Comparison of ENCODE assay signal across 20 cellular contexts in the genomic region with DNA sequence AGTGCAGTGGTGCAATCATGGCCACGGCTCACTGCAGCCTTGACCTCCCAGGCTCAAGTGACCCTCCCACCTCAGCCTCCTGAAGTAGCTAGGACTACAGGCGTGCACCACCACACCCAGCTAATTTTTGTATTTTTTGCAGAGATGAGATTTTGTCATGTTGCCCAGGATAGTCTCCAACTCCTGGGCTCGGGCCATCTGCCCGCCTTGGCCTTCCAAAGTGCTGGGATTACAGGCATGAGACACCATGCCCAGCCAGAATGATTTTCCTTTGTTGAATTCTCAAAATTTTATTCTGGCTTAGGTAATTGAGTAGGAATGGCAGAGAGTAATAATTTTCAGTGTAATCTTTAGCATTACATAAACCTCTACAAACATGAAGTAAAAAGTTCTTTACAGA. TPM values are rescaled to one million over a fixed set of nuclear protein-coding genes. Genes with fewer than 3 reads are reported as not detected.
DNase-seq lines count a peak whose midpoint lies in the region; ATAC-seq, FAIRE-seq and TF ChIP-seq lines count a peak whose summit lies in the region.
"Had no signal": no experiment of that assay in that cellular context is flagged by ENCODE, and none has a peak within 500 bp of the region (broad histone marks: within the 10 kb centered on the region; RNA-seq: fewer than 3 reads in every experiment).

No MANE protein-coding gene starts in this region.

- peaks cover 16% of the 10 kb centered on the region for H3K27me3 Mint-ChIP-seq in HFFc6 (ENCODE audit: insufficient read depth)
- H3K27me3 Mint-ChIP-seq: IgD-negative memory B cell had no signal

- H3K4me1 ChIP-seq in HepG2 (ENCODE audit: insufficient read depth, low read length) (peaks cover 39% of the 10 kb centered on the region), right lobe of liver (peaks cover 0 to 5% (median 0%) of the 10 kb centered on the region in 4 donors), gastrocnemius medialis (peaks cover 49 to 74% of the 10 kb centered on the region in 2 donors)

- H3K79me2 ChIP-seq in HepG2 (ENCODE audit: insufficient read depth, low read length), result no peaks in the 10 kb centered on the region

- 87% methylated on average over 4 of the region's 4 CpGs for WGBS in HepG2 (ENCODE audit: low lambda C conversion rate)
- WGBS in right lobe of liver (ENCODE audit: insufficient coverage, low coverage, low lambda C conversion rate, missing lambda C conversion rate), result 82% methylated on average over 4 of the region's 4 CpGs

- H4K20me1 ChIP-seq in HepG2 (ENCODE audit: insufficient read depth, low read length), result no peaks in the 10 kb centered on the region
- H4K20me1 ChIP-seq: BLaER1 had no signal

- H3K9me3 Mint-ChIP-seq in HFFc6, result no peaks in the 10 kb centered on the region

- H3K27me3 ChIP-seq in HepG2 (ENCODE audit: control insufficient read depth in 1 of 2, insufficient read depth in 2 of 2, low read length in 2 of 2) (no peaks in the 10 kb centered on the region), right lobe of liver (no peaks in the 10 kb centered on the region), gastrocnemius medialis (no peaks in the 10 kb centered on the region)
- H3K27me3 ChIP-seq: BLaER1 had no signal

- H3K4me3 ChIP-seq in HepG2 (replicated peaks in 1 of 3; ENCODE audit: insufficient read depth in 1 of 3, low read depth in 2 of 3, low read length in 3 of 3) (no peak overlapping the region), right lobe of liver (no peak overlapping the region), gastrocnemius medialis (peak overlapping the region in 1 of 4 donors; percentile 2)
- H3K4me3 ChIP-seq: BLaER1 had no signal

- no peak overlapping the region for H3K27ac Mint-ChIP-seq in HFFc6
- H3K27ac Mint-ChIP-seq: CD14-positive monocyte; CD4-positive, alpha-beta memory T cell; IgD-negative memory B cell had no signal

- CTCF ChIA-PET in HepG2 (lab: Yijun Ruan, JAX; ENCODE audit: low intra/inter-chr PET ratio, low total read pairs), result no interaction called here

- no peak for TF ChIP-seq EP300 in HepG2 (IDR thresholded peaks at IDR 0.05; ENCODE audit: low read depth in 2 of 2, low read length in 2 of 2)
- TF ChIP-seq EP300 in HepG2 (CRISPR knock-in tag; IDR thresholded peaks at IDR 0.05; ENCODE audit: borderline replicate concordance), result no peak

- POLR2A ChIA-PET in HepG2 (lab: Yijun Ruan, JAX), result no interaction called here

- no TSS peak for BruUV-seq in HepG2 (replicated peaks; lab: Mats Ljungman, UMichigan)

- FAIRE-seq in HepG2 (lab: Jason Lieb, UNC), result no peak
- FAIRE-seq: GM18507, HTR-8/SVneo had no signal

- TF ChIP-seq POLR2A in HepG2 (IDR thresholded peaks at IDR 0.05; ENCODE audit: insufficient read depth in 1 of 2, low read depth in 2 of 2, low read length in 2 of 2), result no peak
- TF ChIP-seq POLR2A in right lobe of liver (IDR thresholded peaks at IDR 0.05), result no peak
- no peak for TF ChIP-seq POLR2A in gastrocnemius medialis (IDR thresholded peaks at IDR 0.05)

- in situ Hi-C loops in HepG2 (cut with HindIII; ENCODE audit: extremely low pct_ligation_motif_present, low pct_unique_long_range_greater_than_20kb) (no loop called here), gastrocnemius medialis (cut with MboI; ENCODE audit: low sequenced_read_pairs in 4 of 4) (loop anchor here in 1 of 4 donors (25.0 kb wide), 1 partner anchor 538 kb away; no protein-coding TSS in a partner anchor)

- no peak overlapping the region for H3K9ac ChIP-seq in HepG2 (ENCODE audit: insufficient read depth, low read depth, low read length)
- H3K9ac ChIP-seq: BLaER1 had no signal

- no peak overlapping the region for H2AFZ ChIP-seq in HepG2 (ENCODE audit: low read length)

- intact Hi-C loops in HepG2 (cut with micrococcal nuclease; ENCODE audit: unreplicated experiment) (no loop called here), right lobe of liver (cut with DNase I) (no loop called here), gastrocnemius medialis (cut with DNase I; ENCODE audit: low total_unique reads) (loop anchor here (5.0 kb wide), 4 partner anchors 88 to 523 kb away; partner anchors contain the start of gene TRAF3IP2)

- H3K27ac ChIP-seq in HepG2 (ENCODE audit: extremely low read length, insufficient read depth, low read length), result no peak overlapping the region
- H3K27ac ChIP-seq in right lobe of liver, result no peak overlapping the region
- H3K27ac ChIP-seq in gastrocnemius medialis, result peak overlapping the region; percentile 88 to 98 (median 92)
- H3K27ac ChIP-seq: BLaER1 had no signal

- no peak for TF ChIP-seq RAD21 in HepG2 (CRISPR knock-in tag; IDR thresholded peaks at IDR 0.05)

- ATAC-seq in HepG2, result no peak
- ATAC-seq in right lobe of liver, result no peak
- ATAC-seq in gastrocnemius medialis, result no peak
- ATAC-seq in GM19463 (IDR thresholded peaks at IDR 0.05; ENCODE audit: unreplicated experiment), result no peak
- ATAC-seq: HCT116 had no signal

- no peaks in the 10 kb centered on the region for H3K4me1 Mint-ChIP-seq in HFFc6 (ENCODE audit: low read depth)

- H3K36me3 ChIP-seq in HepG2 (replicated peaks in 1 of 2; ENCODE audit: control insufficient read depth in 1 of 2, insufficient read depth in 2 of 2, low read length in 2 of 2), result no peaks in the 10 kb centered on the region
- H3K36me3 ChIP-seq in right lobe of liver, result no peaks in the 10 kb centered on the region
- no peaks in the 10 kb centered on the region for H3K36me3 ChIP-seq in gastrocnemius medialis
- H3K36me3 ChIP-seq: BLaER1 had no signal

- TF ChIP-seq CTCF in HepG2 (CRISPR knock-in tag; IDR thresholded peaks at IDR 0.05) (no peak), right lobe of liver (IDR thresholded peaks at IDR 0.05) (no peak), gastrocnemius medialis (IDR thresholded peaks at IDR 0.05 in 4 of 5, conservative IDR thresholded peaks at IDR 0.05 in 1 of 5) (no peak), HFFc6 (IDR thresholded peaks at IDR 0.05) (no peak)

- H3K4me2 ChIP-seq in HepG2 (ENCODE audit: low read depth, low read length), result no peak overlapping the region
- H3K4me2 ChIP-seq: BLaER1 had no signal

- DNase-seq in HepG2 (ENCODE audit: low spot score) (no peak), right lobe of liver (no peak), cerebellar cortex (ENCODE audit: low spot score) (peak; percentile 82), gastrocnemius medialis (no peak), GM19240 (ENCODE audit: insufficient read length, low spot score) (no peak), HFFc6 (no peak)
- DNase-seq: 8988T; Calu3; CD4-positive, alpha-beta memory T cell; GDM1; GOT3; H7 had no signal

- H3K36me3 Mint-ChIP-seq in HFFc6 (ENCODE audit: low read depth), result no peaks in the 10 kb centered on the region
- H3K36me3 Mint-ChIP-seq: CD14-positive monocyte; CD4-positive, alpha-beta memory T cell; IgD-negative memory B cell had no signal

- H3K9me3 ChIP-seq in HepG2 (ENCODE audit: low read length) (no peaks in the 10 kb centered on the region), right lobe of liver (no peaks in the 10 kb centered on the region), gastrocnemius medialis (no peaks in the 10 kb centered on the region)
- H3K9me3 ChIP-seq: BLaER1 had no signal

- no peak overlapping the region for H3K4me3 Mint-ChIP-seq in HFFc6
- H3K4me3 Mint-ChIP-seq: CD14-positive monocyte; CD4-positive, alpha-beta memory T cell; IgD-negative memory B cell had no signal

TF ChIP-seq in HepG2, 621 proteins besides CTCF, POLR2A, EP300 and RAD21:
- no peak for TF ChIP-seq HMGA1 (CRISPR knock-in tag; conservative IDR thresholded peaks at IDR 0.05)
- TF ChIP-seq TBX2 (CRISPR knock-in tag; IDR thresholded peaks at IDR 0.05; ENCODE audit: borderline replicate concordance), result no peak
- no peak for TF ChIP-seq FOXK1 (CRISPR knock-in tag; IDR thresholded peaks at IDR 0.05; ENCODE audit: borderline replicate concordance, low read depth)
- TF ChIP-seq POGZ (CRISPR knock-in tag; IDR thresholded peaks at IDR 0.05), result no peak
- TF ChIP-seq KAT7 (CRISPR knock-in tag; IDR thresholded peaks at IDR 0.05; ENCODE audit: borderline replicate concordance), result no peak
- TF ChIP-seq NR2F6 (IDR thresholded peaks at IDR 0.05), result no peak
- TF ChIP-seq NR2F6 (CRISPR knock-in tag; IDR thresholded peaks at IDR 0.05), result no peak
- peak; percentile 78 for TF ChIP-seq ZNF460 (CRISPR knock-in tag; IDR thresholded peaks at IDR 0.05; ENCODE audit: borderline replicate concordance)

RNA-seq across cellular contexts. Expression of gene SLC16A10, which starts 37.1 kb away (rescaled TPM):
- total RNA-seq in HepG2 (2016; rRNA removed; fragmentation: Illumina TruSeq; extraction: Trizol), result 11.3 and 20.1 TPM in 2 replicates
- total RNA-seq in HepG2 (2016; cell fraction: cytosol; rRNA removed; fragmentation: Illumina TruSeq; extraction: Trizol; ENCODE audit: low read depth), result 23.5 and 27.5 TPM in 2 replicates
- total RNA-seq in HepG2 (2016; cell fraction: insoluble cytoplasmic fraction; rRNA removed; fragmentation: Illumina TruSeq; extraction: Trizol), result 10.2 and 19.1 TPM in 2 replicates
- total RNA-seq in HepG2 (2016; cell fraction: membrane; rRNA removed; fragmentation: Illumina TruSeq; extraction: Trizol), result 10.8 and 11.8 TPM in 2 replicates
- total RNA-seq in HepG2 (2016; cell fraction: nucleus; rRNA removed; fragmentation: Illumina TruSeq; extraction: Trizol), result 16.5 and 19.2 TPM in 2 replicates
- polyA plus RNA-seq in HepG2 (2011; rRNA removed), result 4.5 and 8.2 TPM in 2 replicates
- polyA plus RNA-seq in HepG2 (2011; cell fraction: cytosol; rRNA removed), result 6.4 and 7.7 TPM in 2 replicates
- 3.4 and 3.6 TPM in 2 replicates for polyA plus RNA-seq in HepG2 (2011; cell fraction: nucleus; rRNA removed)
- polyA plus RNA-seq in HepG2 (2012), result 3.2 and 7.8 TPM in 2 replicates
- 1.3 and 1.8 TPM in 2 replicates for polyA plus RNA-seq in HepG2 (2016; cell fraction: cytosol; fragmentation: Illumina TruSeq; extraction: Trizol; ENCODE audit: low read depth)
- 6.8 and 7.5 TPM in 2 replicates for polyA plus RNA-seq in HepG2 (2016; cell fraction: insoluble cytoplasmic fraction; fragmentation: Illumina TruSeq; extraction: Trizol; ENCODE audit: low read depth)
- polyA plus RNA-seq in HepG2 (2016; cell fraction: membrane; fragmentation: Illumina TruSeq; extraction: Trizol; ENCODE audit: low read depth), result 2.7 and 2.9 TPM in 2 replicates
- 14.6 and 16.1 TPM in 2 replicates for polyA plus RNA-seq in HepG2 (2016; cell fraction: nucleus; fragmentation: Illumina TruSeq; extraction: Trizol; ENCODE audit: insufficient read depth, low read depth)
- polyA minus RNA-seq in HepG2 (2011; rRNA and poly(A)+ RNA removed; ENCODE audit: low replicate concordance), result 43.8 TPM in 1 of 2 replicates, not detected in the other
- 13.5 and 16.3 TPM in 2 replicates for polyA minus RNA-seq in HepG2 (2011; cell fraction: cytosol; rRNA and poly(A)+ RNA removed)
- polyA minus RNA-seq in HepG2 (2011; cell fraction: nucleus; rRNA and poly(A)+ RNA removed), result 10.4 and 11.1 TPM in 2 replicates
- total RNA-seq in right lobe of liver, result 10 to 100 TPM in 2 of 6 experiments, 1 to 10 TPM in 4; 2.9 to 15.8 (median 6.6) TPM
- total RNA-seq in gastrocnemius medialis, result 100 to 1,000 TPM in 3 of 4 donors, 10 to 100 TPM in 1; 81.5 to 167 (median 144) TPM
- not detected for total RNA-seq in HFFc6 (2021; fragmentation: NEBNext Ultra II Directional; extraction: Animal tissue kit (Norgen Biotek cat#: 25700))
- polyA plus RNA-seq: AG04450 had no signal

Comparison
In these comparisons a context has a peak if more than half of its experiments do, and no peak if none do; other contexts are left out.
1. H3K27ac ChIP-seq: peak in gastrocnemius medialis (4 of 4); none in HepG2 (single experiment) and right lobe of liver (0 of 3).